ENCODE assay signal across 22 cellular contexts in the genomic region with DNA sequence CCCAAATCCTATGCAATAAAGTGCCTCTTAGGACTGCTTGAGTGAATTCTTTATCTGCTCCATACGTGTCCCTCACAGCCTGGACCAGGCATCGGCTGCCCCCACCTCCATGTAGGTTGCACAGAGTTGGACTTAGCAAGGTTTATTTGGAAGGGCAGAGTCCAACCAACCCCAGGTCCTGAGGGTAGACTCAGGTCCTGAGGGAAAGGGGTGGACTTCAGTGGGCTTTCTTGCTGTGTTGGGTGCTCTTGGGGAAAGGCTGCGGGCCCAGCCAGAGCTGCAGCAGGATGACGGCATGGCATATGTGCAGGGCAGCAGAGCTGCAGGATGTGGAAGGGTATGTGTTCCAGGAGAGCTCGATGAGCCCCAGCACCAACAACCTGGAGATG. TPM values are rescaled to one million over a fixed set of nuclear protein-coding genes. Genes with fewer than 3 reads are reported as not detected.
"Had no signal": no experiment of that assay in that cellular context is flagged by ENCODE, and none has a peak within 500 bp of the region (broad histone marks: within the 10 kb centered on the region; RNA-seq: fewer than 3 reads in every experiment).

No MANE protein-coding gene starts in this region.

- H3K27ac ChIP-seq: ovary, upper lobe of right lung had no signal

- H3K27me3 Mint-ChIP-seq: activated CD4-positive, alpha-beta T cell treated with anti-CD3 and anti-CD28 coated beads, Interleukin-2, amount 10 ng/mL, durations not matched to agents 24 days and 14 days; activated naive CD8-positive, alpha-beta T cell treated with anti-CD3 and anti-CD28 coated beads, Interleukin-2, amount 10 ng/mL, durations not matched to agents 7 days and 5 days; activated T-cell treated with anti-CD3 and anti-CD28 coated beads, Interleukin-2, amount 50 U/mL, for 24 hours; stimulated activated naive B cell treated with anti-CD40 and anti-IgM and Interleukin-4, amounts not matched to agents 10 μg/mL and 1 μg/mL and 100 μg/mL, for 72 hours had no signal

- H3K36me3 ChIP-seq: ovary had no signal

- H3K4me3 Mint-ChIP-seq: activated CD4-positive, alpha-beta T cell treated with anti-CD3 and anti-CD28 coated beads, Interleukin-2, amount 10 ng/mL, durations not matched to agents 24 days and 14 days; activated CD8-positive, alpha-beta T cell treated with anti-CD3 and anti-CD28 coated beads, Interleukin-2, amount 10 ng/mL, durations not matched to agents 7 days and 5 days; activated naive CD8-positive, alpha-beta T cell treated with anti-CD3 and anti-CD28 coated beads, Interleukin-2, amount 10 ng/mL, durations not matched to agents 7 days and 5 days; activated T-cell treated with anti-CD3 and anti-CD28 coated beads, Interleukin-2, amount 50 U/mL, for 24 hours; endodermal cell; stimulated activated naive B cell treated with anti-CD40 and anti-IgM and Interleukin-4, amounts not matched to agents 10 μg/mL and 1 μg/mL and 100 μg/mL, for 72 hours; T-helper 2 cell treated with Interferon-gamma antibody and Interleukin-4, amounts not matched to agents 5 μg/mL and 100 μg/mL, for 36 hours had no signal

- H3K9me3 Mint-ChIP-seq: activated CD4-positive, alpha-beta T cell treated with anti-CD3 and anti-CD28 coated beads, Interleukin-2, amount 10 ng/mL, durations not matched to agents 24 days and 14 days; activated naive CD8-positive, alpha-beta T cell treated with anti-CD3 and anti-CD28 coated beads, Interleukin-2, amount 10 ng/mL, durations not matched to agents 7 days and 5 days; activated T-cell treated with anti-CD3 and anti-CD28 coated beads, Interleukin-2, amount 50 U/mL, for 24 hours; activated T-helper 2 cell treated with anti-CD3 and anti-CD28 coated beads, Interferon-gamma antibody, Interleukin-2, Interleukin-4, amounts not matched to agents 10 μg/mL and 5 μg/mL and 100 μg/mL, durations not matched to agents 14 hours and 24 hours and 36 hours; endodermal cell; naive thymus-derived CD8-positive, alpha-beta T cell; stimulated activated naive B cell treated with anti-CD40 and anti-IgM and Interleukin-4, amounts not matched to agents 10 μg/mL and 1 μg/mL and 100 μg/mL, for 72 hours; T-helper 2 cell treated with Interferon-gamma antibody and Interleukin-4, amounts not matched to agents 5 μg/mL and 100 μg/mL, for 36 hours had no signal

- DNase-seq: activated CD4-positive, alpha-beta T cell treated with anti-CD3 and anti-CD28 coated beads, Interleukin-2, amount 10 ng/mL, durations not matched to agents 24 days and 14 days; activated naive CD4-positive, alpha-beta T cell treated with Interleukin-2 at 50 U/mL for 16 hours; activated naive CD8-positive, alpha-beta T cell treated with anti-CD3 and anti-CD28 coated beads, Interleukin-2, amount 10 ng/mL, durations not matched to agents 7 days and 5 days; activated T-cell treated with anti-CD3 and anti-CD28 coated beads, Interleukin-2, amount 50 U/mL, for 24 hours; central memory CD4-positive, alpha-beta T cell; dorsolateral prefrontal cortex; naive thymus-derived CD8-positive, alpha-beta T cell; stimulated activated naive B cell treated with anti-CD40 and anti-IgM and Interleukin-4, amounts not matched to agents 10 μg/mL and 1 μg/mL and 100 μg/mL, for 72 hours had no signal

- H3K27ac Mint-ChIP-seq: activated CD4-positive, alpha-beta T cell treated with anti-CD3 and anti-CD28 coated beads, Interleukin-2, amount 10 ng/mL, durations not matched to agents 24 days and 14 days; activated CD8-positive, alpha-beta T cell treated with anti-CD3 and anti-CD28 coated beads, Interleukin-2, amount 10 ng/mL, durations not matched to agents 7 days and 5 days; activated naive CD8-positive, alpha-beta T cell treated with anti-CD3 and anti-CD28 coated beads, Interleukin-2, amount 10 ng/mL, durations not matched to agents 7 days and 5 days; activated T-cell treated with anti-CD3 and anti-CD28 coated beads, Interleukin-2, amount 50 U/mL, for 24 hours; activated T-helper 2 cell treated with anti-CD3 and anti-CD28 coated beads, Interferon-gamma antibody, Interleukin-2, Interleukin-4, amounts not matched to agents 10 μg/mL and 5 μg/mL and 100 μg/mL, durations not matched to agents 14 hours and 24 hours and 36 hours; endodermal cell; stimulated activated naive B cell treated with anti-CD40 and anti-IgM and Interleukin-4, amounts not matched to agents 10 μg/mL and 1 μg/mL and 100 μg/mL, for 72 hours; T-helper 2 cell treated with Interferon-gamma antibody and Interleukin-4, amounts not matched to agents 5 μg/mL and 100 μg/mL, for 36 hours had no signal

- H3K27me3 ChIP-seq: body of pancreas, dorsolateral prefrontal cortex, ovary, upper lobe of right lung had no signal

- H3K4me1 Mint-ChIP-seq: endodermal cell had no signal

- FAIRE-seq: colon, frontal cortex had no signal

- H3K9me3 ChIP-seq: body of pancreas, ovary, upper lobe of right lung had no signal

- H3K4me3 ChIP-seq: body of pancreas, dorsolateral prefrontal cortex, ovary, upper lobe of right lung had no signal

- H3K4me1 ChIP-seq: upper lobe of right lung had no signal

RNA-seq across cellular contexts. Expression of a gene that starts 12.9 kb away (rescaled TPM):
- total RNA-seq: activated CD4-positive, alpha-beta T cell treated with anti-CD3 and anti-CD28 coated beads, Interleukin-2, amount 10 ng/mL, durations not matched to agents 24 days and 14 days; activated CD8-positive, alpha-beta T cell treated with anti-CD3 and anti-CD28 coated beads, Interleukin-2, amount 10 ng/mL, durations not matched to agents 7 days and 5 days; kidney epithelial cell; lower leg skin; mucosa of gallbladder; upper lobe of right lung had no signal

RNA-seq across cellular contexts. Expression of a gene that starts 19.1 kb away (rescaled TPM):
- total RNA-seq: activated CD8-positive, alpha-beta T cell treated with anti-CD3 and anti-CD28 coated beads, Interleukin-2, amount 10 ng/mL, durations not matched to agents 7 days and 5 days; activated naive CD8-positive, alpha-beta T cell treated with anti-CD3 and anti-CD28 coated beads, Interleukin-2, amount 10 ng/mL, durations not matched to agents 7 days and 5 days; lower leg skin; naive thymus-derived CD8-positive, alpha-beta T cell; upper lobe of right lung had no signal
- polyA plus RNA-seq: naive thymus-derived CD8-positive, alpha-beta T cell had no signal

RNA-seq across cellular contexts. Expression of a gene that starts 33.5 kb away (rescaled TPM):
- total RNA-seq: activated CD4-positive, alpha-beta T cell treated with anti-CD3 and anti-CD28 coated beads, Interleukin-2, amount 10 ng/mL, durations not matched to agents 24 days and 14 days; activated CD8-positive, alpha-beta T cell treated with anti-CD3 and anti-CD28 coated beads, Interleukin-2, amount 10 ng/mL, durations not matched to agents 7 days and 5 days; activated naive CD8-positive, alpha-beta T cell treated with anti-CD3 and anti-CD28 coated beads, Interleukin-2, amount 10 ng/mL, durations not matched to agents 7 days and 5 days; activated T-helper 2 cell treated with anti-CD3 and anti-CD28 coated beads, Interferon-gamma antibody, Interleukin-2, Interleukin-4, amounts not matched to agents 10 μg/mL and 5 μg/mL and 100 μg/mL, durations not matched to agents 14 hours and 24 hours and 36 hours; endodermal cell; kidney epithelial cell; lower leg skin; naive thymus-derived CD8-positive, alpha-beta T cell; ovary; sciatic nerve; upper lobe of right lung had no signal
- polyA plus RNA-seq: naive thymus-derived CD8-positive, alpha-beta T cell; thymus had no signal
